ENCODE assay signal across 18 cellular contexts in the genomic region with DNA sequence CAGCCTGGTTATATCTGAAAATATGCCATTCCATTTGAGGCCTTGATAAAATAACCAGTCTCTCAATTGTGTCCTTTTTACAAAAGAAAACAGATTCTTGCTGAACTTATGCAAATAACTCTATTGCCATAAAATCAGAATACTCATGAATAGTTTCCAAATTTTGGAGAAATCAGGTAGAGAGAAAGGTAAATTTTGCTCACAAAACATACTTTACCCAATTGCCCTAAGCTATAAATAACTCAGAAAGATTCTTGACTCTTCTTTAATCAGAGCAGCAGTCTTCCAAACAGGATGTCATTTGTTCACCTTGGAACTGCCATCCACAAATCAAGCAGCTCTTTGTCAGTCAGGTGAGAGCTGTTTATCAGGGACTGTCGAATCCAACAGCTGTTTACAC. TPM values are rescaled to one million over a fixed set of nuclear protein-coding genes. Genes with fewer than 3 reads are reported as not detected.
DNase-seq lines count a peak whose midpoint lies in the region; ATAC-seq and TF ChIP-seq lines count a peak whose summit lies in the region.
"Had no signal": no experiment of that assay in that cellular context is flagged by ENCODE, and none has a peak within 500 bp of the region (broad histone marks: within the 10 kb centered on the region; RNA-seq: fewer than 3 reads in every experiment).

No MANE protein-coding gene starts in this region.

- no peak overlapping the region for H3K27ac Mint-ChIP-seq in endodermal cell
- H3K27ac Mint-ChIP-seq: CD14-positive monocyte; CD8-positive, alpha-beta T cell; H9; IgD-negative memory B cell had no signal

- CTCF ChIA-PET in HEK293 (lab: Yijun Ruan, JAX) = no interaction called here

- H3K36me3 ChIP-seq in HEK293 (ENCODE audit: control insufficient read depth in 2 of 2, insufficient read depth in 1 of 2, low read length in 2 of 2) (no peaks in the 10 kb centered on the region), adipocyte (ENCODE audit: control insufficient read depth, insufficient read depth, low read length, severe bottlenecking) (peaks cover 13% of the 10 kb centered on the region), endodermal cell (ENCODE audit: control insufficient read depth, insufficient read depth, low read length) (peaks cover 30% of the 10 kb centered on the region)
- H3K36me3 ChIP-seq: BE2C had no signal

- no peak for TF ChIP-seq CTCF in HEK293 (tag by site-specific recombination; IDR thresholded peaks at IDR 0.05)
- no peak for TF ChIP-seq CTCF in endodermal cell (conservative IDR thresholded peaks at IDR 0.05)

- H3K27me3 ChIP-seq in adipocyte (replicated peaks; ENCODE audit: control insufficient read depth, insufficient read depth, low read length) (no peaks in the 10 kb centered on the region), endodermal cell (ENCODE audit: control insufficient read depth, insufficient read depth, low read length, poor library complexity, severe bottlenecking) (no peaks in the 10 kb centered on the region)
- H3K27me3 ChIP-seq: BE2C had no signal

- H3K4me3 ChIP-seq in HEK293 (ENCODE audit: low read depth, low read length) (no peak overlapping the region), adipocyte (ENCODE audit: low read length) (peak overlapping the region; percentile 61), endodermal cell (ENCODE audit: low read length) (peak overlapping the region; percentile 40)
- H3K4me3 ChIP-seq: A549, GM12878, GM23248 had no signal

- POLR2A ChIA-PET in HEK293 (lab: Yijun Ruan, JAX) = interaction anchor here (1.8 kb wide), 1 partner anchor 12 kb away, joined by 5 read pairs; a partner anchor contains a TSS

- H3K4me3 Mint-ChIP-seq in endodermal cell = no peak overlapping the region
- H3K4me3 Mint-ChIP-seq: CD14-positive monocyte; CD8-positive, alpha-beta T cell; H9; IgD-negative memory B cell had no signal

- no peak overlapping the region for H3K9ac ChIP-seq in adipocyte (ENCODE audit: low read length)
- H3K9ac ChIP-seq in endodermal cell (ENCODE audit: extremely low read depth, low read length, poor library complexity, severe bottlenecking) = no peak overlapping the region
- H3K9ac ChIP-seq: GM23248, KMS-11 had no signal

- H3K4me1 Mint-ChIP-seq in endodermal cell = no peaks in the 10 kb centered on the region
- H3K4me1 Mint-ChIP-seq: CD14-positive monocyte, H9 had no signal

- DNase-seq in adipocyte (ENCODE audit: low read depth) (no peak), endodermal cell (no peak), renal cortical epithelial cell (ENCODE audit: low read depth) (peak; percentile 19), putamen (ENCODE audit: low spot score) (no peak)
- DNase-seq in stimulated activated CD8-positive, alpha-beta memory T cell treated with anti-CD3 and anti-CD28 coated beads, Interleukin-4, amount 100 ng/mL, for 48 hours = no peak
- DNase-seq in effector CD4-positive, alpha-beta T cell = no peak
- DNase-seq: BE2C; CD8-positive, alpha-beta T cell; COR-L47; GM23248; H9 had no signal

- no peaks in the 10 kb centered on the region for H3K27me3 Mint-ChIP-seq in endodermal cell (ENCODE audit: insufficient read depth)
- H3K27me3 Mint-ChIP-seq: IgD-negative memory B cell had no signal

- H3K9me3 Mint-ChIP-seq in endodermal cell = peaks cover 97% of the 10 kb centered on the region

- H3K9me3 ChIP-seq in HEK293 (ENCODE audit: control insufficient read depth, insufficient read depth, low read depth, low read length) (no peaks in the 10 kb centered on the region), adipocyte (ENCODE audit: control insufficient read depth, low read length) (peaks cover 83% of the 10 kb centered on the region), endodermal cell (ENCODE audit: control insufficient read depth, low read length) (peaks cover 94% of the 10 kb centered on the region)
- H3K9me3 ChIP-seq: BE2C had no signal

- WGBS in endodermal cell (ENCODE audit: insufficient coverage in 1 of 2, insufficient read length in 1 of 2), 2 experiments = 22 to 46% methylated on average over 1 of the region's 1 CpG

- no peak for ATAC-seq in GM21825 (IDR thresholded peaks at IDR 0.05; ENCODE audit: unreplicated experiment)
- ATAC-seq: A549; CD8-positive, alpha-beta T cell; GM12878 had no signal

- H3K4me1 ChIP-seq in HEK293 (ENCODE audit: control insufficient read depth, insufficient read depth, low read length) (no peaks in the 10 kb centered on the region), adipocyte (ENCODE audit: control insufficient read depth, insufficient read depth, low read length) (no peaks in the 10 kb centered on the region), endodermal cell (ENCODE audit: control insufficient read depth, insufficient read depth, low read length) (no peaks in the 10 kb centered on the region)
- H3K4me1 ChIP-seq: A549, BE2C had no signal

- H3K36me3 Mint-ChIP-seq in endodermal cell (ENCODE audit: low read depth) = peaks cover 79% of the 10 kb centered on the region

- H3K27ac ChIP-seq in HEK293 (ENCODE audit: extremely low read depth, low read depth, low read length) (no peak overlapping the region), endodermal cell (ENCODE audit: low read depth, low read length) (no peak overlapping the region)
- H3K27ac ChIP-seq: A549, GM23248, KMS-11 had no signal

TF ChIP-seq in HEK293, 187 proteins besides CTCF, POLR2A, EP300 and RAD21:
- TF ChIP-seq, protein P1, sequence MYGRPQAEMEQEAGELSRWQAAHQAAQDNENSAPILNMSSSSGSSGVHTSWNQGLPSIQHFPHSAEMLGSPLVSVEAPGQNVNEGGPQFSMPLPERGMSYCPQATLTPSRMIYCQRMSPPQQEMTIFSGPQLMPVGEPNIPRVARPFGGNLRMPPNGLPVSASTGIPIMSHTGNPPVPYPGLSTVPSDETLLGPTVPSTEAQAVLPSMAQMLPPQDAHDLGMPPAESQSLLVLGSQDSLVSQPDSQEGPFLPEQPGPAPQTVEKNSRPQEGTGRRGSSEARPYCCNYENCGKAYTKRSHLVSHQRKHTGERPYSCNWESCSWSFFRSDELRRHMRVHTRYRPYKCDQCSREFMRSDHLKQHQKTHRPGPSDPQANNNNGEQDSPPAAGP (tag by site-specific recombination; IDR thresholded peaks at IDR 0.05) = no peak
- TF ChIP-seq ZBTB7A (tag by site-specific recombination; IDR thresholded peaks at IDR 0.05; ENCODE audit: low read depth) = no peak
- TF ChIP-seq, protein P2, sequence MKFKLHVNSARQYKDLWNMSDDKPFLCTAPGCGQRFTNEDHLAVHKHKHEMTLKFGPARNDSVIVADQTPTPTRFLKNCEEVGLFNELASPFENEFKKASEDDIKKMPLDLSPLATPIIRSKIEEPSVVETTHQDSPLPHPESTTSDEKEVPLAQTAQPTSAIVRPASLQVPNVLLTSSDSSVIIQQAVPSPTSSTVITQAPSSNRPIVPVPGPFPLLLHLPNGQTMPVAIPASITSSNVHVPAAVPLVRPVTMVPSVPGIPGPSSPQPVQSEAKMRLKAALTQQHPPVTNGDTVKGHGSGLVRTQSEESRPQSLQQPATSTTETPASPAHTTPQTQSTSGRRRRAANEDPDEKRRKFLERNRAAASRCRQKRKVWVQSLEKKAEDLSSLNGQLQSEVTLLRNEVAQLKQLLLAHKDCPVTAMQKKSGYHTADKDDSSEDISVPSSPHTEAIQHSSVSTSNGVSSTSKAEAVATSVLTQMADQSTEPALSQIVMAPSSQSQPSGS (tag by site-specific recombination; IDR thresholded peaks at IDR 0.05; ENCODE audit: low read depth) = no peak
- no peak for TF ChIP-seq ZNF37A (tag by site-specific recombination; IDR thresholded peaks at IDR 0.05)
- no peak for TF ChIP-seq ZNF350 (tag by site-specific recombination; IDR thresholded peaks at IDR 0.05)
- no peak for TF ChIP-seq ZNF10 (tag by site-specific recombination; IDR thresholded peaks at IDR 0.05)
- peak; percentile 86 for TF ChIP-seq SETDB1 (IDR thresholded peaks at IDR 0.05; ENCODE audit: insufficient read length, low read length)
- TF ChIP-seq ZNF560 (tag by site-specific recombination; IDR thresholded peaks at IDR 0.05; ENCODE audit: borderline replicate concordance) = no peak
- TF ChIP-seq ZFP41 (tag by site-specific recombination; IDR thresholded peaks at IDR 0.05; ENCODE audit: borderline replicate concordance) = no peak

RNA-seq across cellular contexts. Expression of a gene that starts 12.6 kb away (rescaled TPM):
- total RNA-seq in endodermal cell = 10 to 100 TPM; 13.5 to 16.0 TPM
- polyA plus RNA-seq in endodermal cell (2013, experiment 1 of 2) = 7.8 TPM
- polyA plus RNA-seq in endodermal cell (2013, experiment 2 of 2) = 7.7 TPM
- 8.5 and 12.6 TPM in 2 replicates for total RNA-seq in renal cortical epithelial cell

RNA-seq across cellular contexts. Expression of a gene that starts 38.6 kb away (rescaled TPM):
- 10 to 100 TPM; 50.2 to 52.6 TPM for total RNA-seq in endodermal cell
- 37.3 TPM for polyA plus RNA-seq in endodermal cell (2013, experiment 1 of 2)
- 34.0 TPM for polyA plus RNA-seq in endodermal cell (2013, experiment 2 of 2)
- 18.1 and 49.9 TPM in 2 replicates for total RNA-seq in renal cortical epithelial cell

RNA-seq across cellular contexts. Expression of a gene that starts 42.6 kb away (rescaled TPM):
- total RNA-seq in endodermal cell = 10 to 100 TPM; 12.8 to 25.8 TPM
- polyA plus RNA-seq in endodermal cell (2013, experiment 1 of 2) = 9.9 TPM
- polyA plus RNA-seq in endodermal cell (2013, experiment 2 of 2) = 9.2 TPM
- total RNA-seq in renal cortical epithelial cell = 5.0 and 25.3 TPM in 2 replicates
